Comparison of ENCODE assay signal across 8 cellular contexts in genomic region chr13:28494861-28495585, GRCh38. TPM values are rescaled to one million over a fixed set of nuclear protein-coding genes. Genes with fewer than 3 reads are reported as not detected.
A peak's percentile ranks its signal among the peaks of the same experiment; 100 is the strongest.
DNase-seq lines count a peak whose midpoint lies in the region; ATAC-seq and TF ChIP-seq lines count a peak whose summit lies in the region.

FLT1 (minus strand) TSS chr13:28495128; CDS start chr13:28494843, 285 bp downstream.

- H3K27me3 ChIP-seq in AG04450 (ENCODE audit: control insufficient read depth, insufficient read depth, low read length) (peaks cover 51% of the 10 kb centered on the region), upper lobe of left lung (peaks cover 0 to 26% (median 15%) of the 10 kb centered on the region in 4 donors)

- peak within 1 kb of the TSS; percentile 75 for H3K4me3 Mint-ChIP-seq in activated CD8-positive, alpha-beta T cell treated with anti-CD3 and anti-CD28 coated beads for 36 hours
- H3K4me3 Mint-ChIP-seq in nephron, result peak within 1 kb of the TSS; percentile 77 to 80 (median 80)

- CTCF ChIA-PET in AG04450 (lab: Charles Lee), result no interaction called here
- CTCF ChIA-PET in activated CD8-positive, alpha-beta T cell treated with anti-CD3 and anti-CD28 coated beads for 36 hours (lab: Charles Lee), result interaction anchor here (1.0 to 1.3 kb wide), 2 partner anchors 9 to 60 kb away, joined by 3 read pairs; no protein-coding TSS in a partner anchor

- H3K4me1 Mint-ChIP-seq in activated CD8-positive, alpha-beta T cell treated with anti-CD3 and anti-CD28 coated beads for 36 hours (ENCODE audit: low read depth), result peaks cover 23% of the 10 kb centered on the region
- peaks cover 8% of the 10 kb centered on the region for H3K4me1 Mint-ChIP-seq in nephron

- POLR2A ChIA-PET in AG04450 (lab: Yijun Ruan, JAX), result interaction anchor here (1.2 kb wide), 1 partner anchor 164 kb away, joined by 4 read pairs; the partner anchor contains the start of gene POMP
- POLR2A ChIA-PET in activated CD8-positive, alpha-beta T cell treated with anti-CD3 and anti-CD28 coated beads for 36 hours (lab: Charles Lee), result no interaction called here

- peak; percentile 57 for ATAC-seq in GM19467 (IDR thresholded peaks at IDR 0.05; ENCODE audit: unreplicated experiment)
- ATAC-seq in activated CD8-positive, alpha-beta T cell treated with anti-CD3 and anti-CD28 coated beads for 36 hours, result peak; percentile 57
- ATAC-seq in upper lobe of left lung (ENCODE audit: low FRiP score in 2 of 2), result peak; percentile 71 to 72
- no peak for ATAC-seq in GM21717 (IDR thresholded peaks at IDR 0.05; ENCODE audit: unreplicated experiment)
- no peak for ATAC-seq in GM18519 (IDR thresholded peaks at IDR 0.05; ENCODE audit: low FRiP score, unreplicated experiment)

- no peaks in the 10 kb centered on the region for H3K9me3 Mint-ChIP-seq in activated CD8-positive, alpha-beta T cell treated with anti-CD3 and anti-CD28 coated beads for 36 hours
- no peaks in the 10 kb centered on the region for H3K9me3 Mint-ChIP-seq in nephron

- TF ChIP-seq CTCF in AG04450 (IDR thresholded peaks at IDR 0.05; ENCODE audit: low read depth, low read length), result no peak
- no peak for TF ChIP-seq CTCF in activated CD8-positive, alpha-beta T cell treated with anti-CD3 and anti-CD28 coated beads for 36 hours (IDR thresholded peaks at IDR 0.05)
- no peak for TF ChIP-seq CTCF in fibroblast of the aortic adventitia (IDR thresholded peaks at IDR 0.05; ENCODE audit: insufficient read depth, low read length)
- no peak for TF ChIP-seq CTCF in nephron (IDR thresholded peaks at IDR 0.05; ENCODE audit: unreplicated experiment in 3 of 3)
- TF ChIP-seq CTCF in upper lobe of left lung (IDR thresholded peaks at IDR 0.05), result peak in 3 of 6 experiments; percentile 18 to 38 (median 36)

- peaks cover 26 to 40% (median 30%) of the 10 kb centered on the region in 4 donors for H3K4me1 ChIP-seq in upper lobe of left lung

- H3K36me3 ChIP-seq in upper lobe of left lung, result no peaks in the 10 kb centered on the region

- no peak within 1 kb of the TSS for H3K27ac ChIP-seq in AG04450 (ENCODE audit: low read depth, low read length)
- peak within 1 kb of the TSS; percentile 84 to 93 (median 88) for H3K27ac ChIP-seq in upper lobe of left lung

- DNase-seq in AG04450 (ENCODE audit: low read depth, low spot score), result no peak
- DNase-seq in activated CD8-positive, alpha-beta T cell treated with anti-CD3 and anti-CD28 coated beads for 36 hours, result peak; percentile 59
- no peak for DNase-seq in fibroblast of the aortic adventitia (ENCODE audit: low read depth)
- peak; percentile 45 to 91 for DNase-seq in upper lobe of left lung

- H3K27me3 Mint-ChIP-seq in activated CD8-positive, alpha-beta T cell treated with anti-CD3 and anti-CD28 coated beads for 36 hours, result peaks cover 33% of the 10 kb centered on the region
- peaks cover 94% of the 10 kb centered on the region for H3K27me3 Mint-ChIP-seq in nephron (ENCODE audit: low read depth)

- intact Hi-C loops in activated CD8-positive, alpha-beta T cell treated with anti-CD3 and anti-CD28 coated beads for 36 hours (cut with micrococcal nuclease), result loop anchor here (10.0 kb wide), 1 partner anchor 140 kb away; no protein-coding TSS in a partner anchor

- H3K36me3 Mint-ChIP-seq in activated CD8-positive, alpha-beta T cell treated with anti-CD3 and anti-CD28 coated beads for 36 hours (ENCODE audit: low read depth), result peaks cover 1% of the 10 kb centered on the region
- H3K36me3 Mint-ChIP-seq in nephron (ENCODE audit: low read depth), result no peaks in the 10 kb centered on the region

- WGBS in upper lobe of left lung, 2 donors, result 0 to 1% methylated on average over 9 to 59 of the region's 84 CpGs

- H3K9me3 ChIP-seq in AG04450 (ENCODE audit: control insufficient read depth, insufficient read depth, low read length) (peaks cover 3% of the 10 kb centered on the region; the same call in 1 of the 2 replicates), upper lobe of left lung (no peaks in the 10 kb centered on the region)

- TF ChIP-seq EP300 in upper lobe of left lung (IDR thresholded peaks at IDR 0.05), result peak in 1 of 4 donors; percentile 18

- H3K4me3 ChIP-seq in AG04450 (ENCODE audit: low read depth, low read length), result peak within 1 kb of the TSS; percentile 57
- H3K4me3 ChIP-seq in fibroblast of the aortic adventitia (ENCODE audit: low read depth, low read length), result peak within 1 kb of the TSS; percentile 54
- peak within 1 kb of the TSS; percentile 53 to 68 (median 60) for H3K4me3 ChIP-seq in upper lobe of left lung

- H3K27ac Mint-ChIP-seq in activated CD8-positive, alpha-beta T cell treated with anti-CD3 and anti-CD28 coated beads for 36 hours, result no peak within 1 kb of the TSS
- no peak within 1 kb of the TSS for H3K27ac Mint-ChIP-seq in nephron

- peak in 2 of 4 donors; percentile 74 to 81 for TF ChIP-seq POLR2A in upper lobe of left lung (IDR thresholded peaks at IDR 0.05)

RNA-seq across cellular contexts. Expression of gene FLT1, which starts in this region (rescaled TPM):
- polyA plus RNA-seq in AG04450 (2011; rRNA removed), result 2.3 and 2.4 TPM in 2 replicates
- polyA minus RNA-seq in AG04450 (2011; rRNA and poly(A)+ RNA removed), result 1.2 and 3.0 TPM in 2 replicates
- total RNA-seq in activated CD8-positive, alpha-beta T cell treated with anti-CD3 and anti-CD28 coated beads for 36 hours, result 1 to 10 TPM; 7.7 to 8.2 TPM
- 0.36 and 1.3 TPM in 2 replicates for total RNA-seq in fibroblast of the aortic adventitia (ENCODE audit: low replicate concordance)
- 10 to 100 TPM; 20.9 to 47.9 (median 25.5) TPM for total RNA-seq in upper lobe of left lung

Comparison
In these comparisons a context has a peak if more than half of its experiments do, and no peak if none do; other contexts are left out.
1. DNase-seq: peak in activated CD8-positive, alpha-beta T cell treated with anti-CD3 and anti-CD28 coated beads for 36 hours (single experiment) and upper lobe of left lung (2 of 2); none in AG04450 (single experiment) and fibroblast of the aortic adventitia (single experiment).
2. ATAC-seq: peak in GM19467 (single experiment), activated CD8-positive, alpha-beta T cell treated with anti-CD3 and anti-CD28 coated beads for 36 hours (single experiment) and upper lobe of left lung (2 of 2); none in GM21717 (single experiment) and GM18519 (single experiment).
3. Peak in every context shown above with its lines, with median percentiles within 50 percentile points of each other: H3K4me3 ChIP-seq.